33 cellular contexts compared by ENCODE assay signal in the genomic region with DNA sequence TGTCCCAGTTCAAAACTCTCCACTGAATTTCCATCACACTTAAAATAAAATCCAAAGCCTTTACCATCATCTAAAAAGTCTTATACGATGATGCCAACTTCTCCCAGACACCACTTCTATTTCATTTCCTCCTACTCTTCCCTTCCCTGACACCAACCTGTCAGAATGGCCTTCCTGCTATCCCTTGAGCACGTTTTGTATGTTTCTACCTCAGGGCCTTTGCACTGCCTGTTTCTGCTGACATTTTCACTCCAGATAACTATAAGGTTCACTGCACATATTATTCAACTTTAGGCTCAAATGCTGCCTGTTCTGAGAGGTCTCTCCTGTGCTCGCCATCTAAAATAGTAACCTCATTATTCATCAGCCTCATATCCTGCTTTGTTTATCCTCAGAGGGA.
"Had no signal": no experiment of that assay in that cellular context is flagged by ENCODE, and none has a peak within 500 bp of the region (broad histone marks: within the 10 kb centered on the region; RNA-seq: fewer than 3 reads in every experiment).

No MANE protein-coding gene starts in this region.

- ATAC-seq: left colon; left lung; lower lobe of right lung; natural killer cell; right cardiac atrium; sciatic nerve; stimulated activated naive B cell treated with anti-CD40 and anti-IgM and Interleukin-4, amounts not matched to agents 10 μg/mL and 1 μg/mL and 100 μg/mL, for 72 hours; upper lobe of right lung had no signal

- H3K4me3 Mint-ChIP-seq: immature natural killer cell; mesothelial cell of epicardium; naive B cell; natural killer cell; nephron progenitor cell; neural progenitor cell; stimulated activated naive B cell treated with anti-CD40 and anti-IgM and Interleukin-4, amounts not matched to agents 10 μg/mL and 1 μg/mL and 100 μg/mL, for 72 hours; stimulated activated naive CD8-positive, alpha-beta T cell treated with anti-CD3 and anti-CD28 coated beads, Interleukin-15, Interleukin-2, amounts not matched to agents 100 ng/mL and 50 ng/mL, for 24 hours had no signal

- H3K36me3 Mint-ChIP-seq: immature natural killer cell; mesothelial cell of epicardium; naive B cell; natural killer cell; neural progenitor cell; stimulated activated naive B cell treated with anti-CD40 and anti-IgM and Interleukin-4, amounts not matched to agents 10 μg/mL and 1 μg/mL and 100 μg/mL, for 72 hours had no signal

- H3K36me3 ChIP-seq: left lung, lower lobe of right lung, neural progenitor cell, neutrophil, prostate gland, suprapubic skin, thoracic aorta, tibial artery, upper lobe of right lung had no signal

- H3K27ac ChIP-seq: left lung, lower lobe of right lung, neural progenitor cell, neutrophil, prostate gland, skin epidermis, suprapubic skin, thoracic aorta, tibial artery, upper lobe of right lung had no signal

- H3K27me3 ChIP-seq: left lung, neural progenitor cell, neutrophil, suprapubic skin, tibial artery, upper lobe of right lung had no signal

- H3K27ac Mint-ChIP-seq: immature natural killer cell; mesothelial cell of epicardium; natural killer cell; nephron progenitor cell; neural progenitor cell; stimulated activated naive B cell treated with anti-CD40 and anti-IgM and Interleukin-4, amounts not matched to agents 10 μg/mL and 1 μg/mL and 100 μg/mL, for 72 hours; stimulated activated naive CD8-positive, alpha-beta T cell treated with anti-CD3 and anti-CD28 coated beads, Interleukin-15, Interleukin-2, amounts not matched to agents 100 ng/mL and 50 ng/mL, for 24 hours had no signal

- FAIRE-seq: islet of Langerhans, kidney, urothelium cell line had no signal

- H2AFZ ChIP-seq: neural progenitor cell had no signal

- H3K4me3 ChIP-seq: left lung, lower lobe of right lung, neural progenitor cell, prostate gland, skin epidermis, suprapubic skin, thoracic aorta, tibial artery, upper lobe of right lung had no signal

- H3K9ac ChIP-seq: neural progenitor cell had no signal

- H3K4me1 Mint-ChIP-seq: immature natural killer cell; natural killer cell; stimulated activated naive B cell treated with anti-CD40 and anti-IgM and Interleukin-4, amounts not matched to agents 10 μg/mL and 1 μg/mL and 100 μg/mL, for 72 hours had no signal

- H3K4me1 ChIP-seq: left lung, lower lobe of right lung, neural progenitor cell, prostate gland, suprapubic skin, upper lobe of right lung had no signal

- H3K9me3 Mint-ChIP-seq: naive B cell; nephron progenitor cell; neural progenitor cell; stimulated activated naive B cell treated with anti-CD40 and anti-IgM and Interleukin-4, amounts not matched to agents 10 μg/mL and 1 μg/mL and 100 μg/mL, for 72 hours; stimulated activated naive CD8-positive, alpha-beta T cell treated with anti-CD3 and anti-CD28 coated beads, Interleukin-15, Interleukin-2, amounts not matched to agents 100 ng/mL and 50 ng/mL, for 24 hours had no signal

- H3K4me2 ChIP-seq: neural progenitor cell had no signal

- H3K9me3 ChIP-seq: left lung, lower lobe of right lung, neutrophil, prostate gland, suprapubic skin, thoracic aorta, tibial artery, upper lobe of right lung had no signal

- DNase-seq: hippocampal formation; immature natural killer cell; kidney; left colon; left lung; lower lobe of right lung; mammary epithelial cell; mesendoderm; naive B cell; natural killer cell; nephron progenitor cell; occipital lobe; retina; right cardiac atrium; stimulated activated CD4-positive, alpha-beta T cell treated with anti-CD3 and anti-CD28 coated beads, Interleukin-12 subunit alpha, Interleukin-12 subunit beta, amount 100 ng/mL, for 4 hours; stimulated activated CD4-positive, alpha-beta T cell treated with anti-CD3 and anti-CD28 coated beads, Interleukin-15, amount 100 ng/mL, for 24 hours; stimulated activated CD4-positive, alpha-beta T cell treated with anti-CD3 and anti-CD28 coated beads, Interleukin-2, amount 100 ng/mL, for 24 hours; stimulated activated CD4-positive, alpha-beta T cell treated with anti-CD3 and anti-CD28 coated beads, Interleukin-4, amount 100 ng/mL, for 1 hour; stimulated activated naive B cell treated with anti-CD40 and anti-IgM and Interleukin-4, amounts not matched to agents 10 μg/mL and 1 μg/mL and 100 μg/mL, for 72 hours; tibial artery; trophoblast cell; upper lobe of right lung had no signal
